ENCODE assay signal across 8 cellular contexts in the genomic region with DNA sequence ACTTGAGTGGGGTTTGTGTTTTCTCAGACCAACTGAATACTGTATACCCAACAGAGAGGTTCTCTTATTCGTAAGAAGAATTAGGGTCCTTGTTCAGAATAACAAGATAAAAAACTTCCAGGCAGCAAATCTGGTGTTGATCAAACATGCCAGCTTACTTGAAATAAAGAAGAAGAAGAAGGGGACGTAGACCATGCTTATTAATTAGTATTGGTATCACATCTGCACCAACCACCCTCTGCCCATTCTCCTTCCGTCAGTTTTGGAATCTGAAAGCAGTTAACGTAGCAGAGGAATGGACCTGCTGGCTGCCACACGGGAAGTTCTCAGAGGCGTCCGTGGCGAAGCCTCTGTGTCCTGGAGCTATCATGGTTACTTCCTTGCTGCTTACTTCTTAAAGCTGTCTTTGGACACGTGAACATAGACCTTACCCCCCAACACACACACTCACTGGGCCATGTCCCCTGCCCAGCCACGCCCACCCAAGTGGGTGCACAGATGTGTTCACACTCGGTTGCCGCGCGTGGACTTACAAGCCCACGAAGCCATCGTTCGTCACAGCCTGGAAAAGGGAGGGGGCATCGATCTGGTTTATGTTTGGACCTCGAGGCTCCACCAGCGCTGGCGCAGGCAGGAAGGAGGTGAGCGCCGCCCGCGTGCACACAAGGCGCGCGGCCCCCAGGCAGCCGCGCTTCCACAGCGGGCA. TPM values are rescaled to one million over a fixed set of nuclear protein-coding genes. Genes with fewer than 3 reads are reported as not detected.
DNase-seq lines count a peak whose midpoint lies in the region; ATAC-seq and TF ChIP-seq lines count a peak whose summit lies in the region.

No MANE protein-coding gene starts in this region.

- H3K9me3 ChIP-seq in upper lobe of right lung (no peaks in the 10 kb centered on the region), Karpas-422 (ENCODE audit: low read length) (no peaks in the 10 kb centered on the region)

- peaks cover 22% of the 10 kb centered on the region for H3K27me3 Mint-ChIP-seq in activated naive CD4-positive, alpha-beta T cell treated with anti-CD3 and anti-CD28 coated beads, Interleukin-2, amount 50 U/mL, for 24 hours
- H3K27me3 Mint-ChIP-seq in activated T-helper 17 cell treated with anti-CD3 and anti-CD28 coated beads, Interleukin-2, amount 50 U/mL, for 72 hours, result peaks cover 50% of the 10 kb centered on the region

- TF ChIP-seq CTCF in lower leg skin (IDR thresholded peaks at IDR 0.05) (no peak), upper lobe of right lung (IDR thresholded peaks at IDR 0.05) (no peak)

- H3K4me1 Mint-ChIP-seq in activated naive CD4-positive, alpha-beta T cell treated with anti-CD3 and anti-CD28 coated beads, Interleukin-2, amount 50 U/mL, for 24 hours, result peaks cover 40% of the 10 kb centered on the region
- peaks cover 10% of the 10 kb centered on the region for H3K4me1 Mint-ChIP-seq in activated T-helper 17 cell treated with anti-CD3 and anti-CD28 coated beads, Interleukin-2, amount 50 U/mL, for 72 hours

- no peak for DNase-seq in activated naive CD4-positive, alpha-beta T cell treated with anti-CD3 and anti-CD28 coated beads, Interleukin-2, amount 50 U/mL, for 72 hours (ENCODE audit: low spot score in 2 of 2)
- DNase-seq in lower leg skin (ENCODE audit: low spot score in 2 of 2) (no peak), upper lobe of right lung (no peak), Karpas-422 (no peak), OCI-M1 (lab: John Stamatoyannopoulos, UW) (no peak), cerebellar nuclear complex (lab: John Stamatoyannopoulos, UW) (no peak)

- no peaks in the 10 kb centered on the region for H3K36me3 Mint-ChIP-seq in activated naive CD4-positive, alpha-beta T cell treated with anti-CD3 and anti-CD28 coated beads, Interleukin-2, amount 50 U/mL, for 24 hours
- peaks cover 0 to 3% of the 10 kb centered on the region in 2 donors for H3K36me3 Mint-ChIP-seq in activated naive CD4-positive, alpha-beta T cell treated with anti-CD3 and anti-CD28 coated beads, Interleukin-2, amount 50 U/mL, for 72 hours
- no peaks in the 10 kb centered on the region for H3K36me3 Mint-ChIP-seq in activated T-helper 17 cell treated with anti-CD3 and anti-CD28 coated beads, Interleukin-2, amount 50 U/mL, for 72 hours (ENCODE audit: low read depth)

- peak overlapping the region; percentile 73 for H3K4me3 Mint-ChIP-seq in activated naive CD4-positive, alpha-beta T cell treated with anti-CD3 and anti-CD28 coated beads, Interleukin-2, amount 50 U/mL, for 24 hours
- H3K4me3 Mint-ChIP-seq in activated T-helper 17 cell treated with anti-CD3 and anti-CD28 coated beads, Interleukin-2, amount 50 U/mL, for 72 hours, result peak overlapping the region; percentile 50

- no peak overlapping the region for H3K9ac ChIP-seq in Karpas-422 (ENCODE audit: low read length)

- H3K4me3 ChIP-seq in lower leg skin (ENCODE audit: low read depth, poor library complexity, severe bottlenecking) (peak overlapping the region; percentile 25), upper lobe of right lung (peak overlapping the region; percentile 50), Karpas-422 (ENCODE audit: low read length) (no peak overlapping the region)

- H3K79me2 ChIP-seq in Karpas-422 (ENCODE audit: low read length), result no peaks in the 10 kb centered on the region

- H3K27me3 ChIP-seq in upper lobe of right lung, result peaks cover 55% of the 10 kb centered on the region
- H3K27me3 ChIP-seq in Karpas-422 (ENCODE audit: low read length), result no peaks in the 10 kb centered on the region

- H3K4me1 ChIP-seq in upper lobe of right lung, result peaks cover 36% of the 10 kb centered on the region
- peaks cover 24% of the 10 kb centered on the region for H3K4me1 ChIP-seq in Karpas-422 (ENCODE audit: low read length)

- no peaks in the 10 kb centered on the region for H3K9me2 ChIP-seq in Karpas-422 (replicated peaks; ENCODE audit: insufficient read depth, low read length)

- H4K20me1 ChIP-seq in Karpas-422 (ENCODE audit: insufficient read depth, low read depth, low read length), result peaks cover 7% of the 10 kb centered on the region

- no peaks in the 10 kb centered on the region for H3K9me3 Mint-ChIP-seq in activated naive CD4-positive, alpha-beta T cell treated with anti-CD3 and anti-CD28 coated beads, Interleukin-2, amount 50 U/mL, for 24 hours
- H3K9me3 Mint-ChIP-seq in activated naive CD4-positive, alpha-beta T cell treated with anti-CD3 and anti-CD28 coated beads, Interleukin-2, amount 50 U/mL, for 72 hours, result peaks cover 0 to 2% of the 10 kb centered on the region in 2 donors
- H3K9me3 Mint-ChIP-seq in activated T-helper 17 cell treated with anti-CD3 and anti-CD28 coated beads, Interleukin-2, amount 50 U/mL, for 72 hours, result no peaks in the 10 kb centered on the region

- TF ChIP-seq POLR2A in lower leg skin (IDR thresholded peaks at IDR 0.05), result no peak

- no peak overlapping the region for H2AFZ ChIP-seq in Karpas-422 (ENCODE audit: low read length)

- H3K27ac ChIP-seq in upper lobe of right lung, result no peak overlapping the region
- no peak overlapping the region for H3K27ac ChIP-seq in Karpas-422 (ENCODE audit: low read length)

- no peak overlapping the region for H3K4me2 ChIP-seq in Karpas-422 (ENCODE audit: low read depth, low read length, poor library complexity, severe bottlenecking)

- WGBS in lower leg skin, 2 donors, result 24 to 25% methylated on average over 20 to 23 of the region's 31 CpGs

- H3K27ac Mint-ChIP-seq in activated naive CD4-positive, alpha-beta T cell treated with anti-CD3 and anti-CD28 coated beads, Interleukin-2, amount 50 U/mL, for 24 hours, result no peak overlapping the region
- H3K27ac Mint-ChIP-seq in activated naive CD4-positive, alpha-beta T cell treated with anti-CD3 and anti-CD28 coated beads, Interleukin-2, amount 50 U/mL, for 72 hours, result peak overlapping the region in 1 of 2 donors; percentile 9
- H3K27ac Mint-ChIP-seq in activated T-helper 17 cell treated with anti-CD3 and anti-CD28 coated beads, Interleukin-2, amount 50 U/mL, for 72 hours, result no peak overlapping the region

- intact Hi-C loops in lower leg skin (cut with DNase I; ENCODE audit: low total_unique reads) (no loop called here), upper lobe of right lung (cut with DNase I) (no loop called here)

- ATAC-seq in activated naive CD4-positive, alpha-beta T cell treated with anti-CD3 and anti-CD28 coated beads, Interleukin-2, amount 50 U/mL, for 72 hours, result no peak
- ATAC-seq in activated T-helper 17 cell treated with anti-CD3 and anti-CD28 coated beads, Interleukin-2, amount 50 U/mL, for 72 hours (replicated peaks), result no peak
- no peak for ATAC-seq in upper lobe of right lung

- H3K36me3 ChIP-seq in upper lobe of right lung, result no peaks in the 10 kb centered on the region
- no peaks in the 10 kb centered on the region for H3K36me3 ChIP-seq in Karpas-422 (ENCODE audit: insufficient read depth, low read length)

RNA-seq across cellular contexts. Expression of gene DLL1, which starts 4.1 kb away (rescaled TPM):
- 1 to 10 TPM; 1.1 to 2.6 TPM for total RNA-seq in activated naive CD4-positive, alpha-beta T cell treated with anti-CD3 and anti-CD28 coated beads, Interleukin-2, amount 50 U/mL, for 72 hours
- under 1 TPM; 0.11 to 0.56 TPM for total RNA-seq in activated T-helper 17 cell treated with anti-CD3 and anti-CD28 coated beads, Interleukin-2, amount 50 U/mL, for 72 hours
- total RNA-seq in lower leg skin (10 to 100 TPM; 40.6 to 53.7 (median 47.5) TPM), upper lobe of right lung (14.6 TPM)
- total RNA-seq in Karpas-422 (2014; rRNA removed; shearing (Covaris generic); ENCODE audit: low replicate concordance), result 0.18 and 0.26 TPM in 2 replicates

RNA-seq across cellular contexts. Expression of gene FAM120B, which starts 11.6 kb away (rescaled TPM):
- total RNA-seq in activated naive CD4-positive, alpha-beta T cell treated with anti-CD3 and anti-CD28 coated beads, Interleukin-2, amount 50 U/mL, for 72 hours, result 10 to 100 TPM; 14.1 to 25.9 TPM
- 10 to 100 TPM; 22.5 to 27.4 TPM for total RNA-seq in activated T-helper 17 cell treated with anti-CD3 and anti-CD28 coated beads, Interleukin-2, amount 50 U/mL, for 72 hours
- total RNA-seq in lower leg skin (10 to 100 TPM; 21.8 to 25.7 (median 22.7) TPM), upper lobe of right lung (26.1 TPM)
- 22.4 and 32.1 TPM in 2 replicates for total RNA-seq in Karpas-422 (2014; rRNA removed; shearing (Covaris generic); ENCODE audit: low replicate concordance)
